In genomic region chr7:99106869-99107268, GRCh38 we compare ENCODE assay signal across 13 cellular contexts. TPM values are rescaled to one million over a fixed set of nuclear protein-coding genes. Genes with fewer than 3 reads are reported as not detected.
DNase-seq lines count a peak whose midpoint lies in the region; ATAC-seq and TF ChIP-seq lines count a peak whose summit lies in the region.
"Had no signal": no experiment of that assay in that cellular context is flagged by ENCODE, and none has a peak within 500 bp of the region (broad histone marks: within the 10 kb centered on the region; RNA-seq: fewer than 3 reads in every experiment).

No MANE protein-coding gene starts in this region.

- H3K9ac ChIP-seq in HCT116 (ENCODE audit: low read length) (no peak overlapping the region), fibroblast of lung (ENCODE audit: insufficient read depth, low read length) (no peak overlapping the region)

- no peak for TF ChIP-seq CTCF in HCT116 (IDR thresholded peaks at IDR 0.05 in 2 of 3, conservative IDR thresholded peaks at IDR 0.05 in 1 of 3; ENCODE audit: borderline replicate concordance in 1 of 3, insufficient read depth in 1 of 3, low read depth in 2 of 3, low read length in 2 of 3)
- no peak for TF ChIP-seq CTCF in fibroblast of lung (conservative IDR thresholded peaks at IDR 0.05 in 1 of 2, IDR thresholded peaks at IDR 0.05 in 1 of 2; ENCODE audit: low read depth in 1 of 2, low read length in 2 of 2)
- TF ChIP-seq CTCF in heart right ventricle (IDR thresholded peaks at IDR 0.05) = no peak

- BruUV-seq in HCT116 (replicated peaks; lab: Mats Ljungman, UMichigan) = no TSS peak

- no peak for TF ChIP-seq POLR2A in HCT116 (IDR thresholded peaks at IDR 0.05; ENCODE audit: borderline replicate concordance, extremely low read depth, insufficient read depth, insufficient read length)

- CTCF ChIA-PET in HCT116 (lab: Charles Lee) (no interaction called here), HEK293T (lab: Yijun Ruan, JAX) (no interaction called here)
- CTCF ChIA-PET in activated CD4-positive, alpha-beta memory T cell treated with anti-CD3 and anti-CD28 coated beads for 36 hours (lab: Charles Lee) = no interaction called here

- no peaks in the 10 kb centered on the region for H3K36me3 ChIP-seq in HCT116 (ENCODE audit: control insufficient read depth in 1 of 2, insufficient read depth in 2 of 2, low read length in 2 of 2)
- H3K36me3 ChIP-seq in fibroblast of lung (ENCODE audit: control insufficient read depth, insufficient read depth, low read length) = no peaks in the 10 kb centered on the region
- no peaks in the 10 kb centered on the region for H3K36me3 ChIP-seq in heart right ventricle

- ATAC-seq in HCT116 (no peak), heart right ventricle (no peak), HG02571 (IDR thresholded peaks at IDR 0.05; ENCODE audit: unreplicated experiment) (no peak)
- peak; percentile 47 for ATAC-seq in stimulated activated effector memory CD8-positive, alpha-beta T cell treated with anti-CD3 and anti-CD28 coated beads, Interleukin-12 subunit alpha, Interleukin-12 subunit beta, amount 100 ng/mL, for 72 hours
- ATAC-seq: naive thymus-derived CD8-positive, alpha-beta T cell had no signal

- no peak for TF ChIP-seq RAD21 in HCT116 (IDR thresholded peaks at IDR 0.05; ENCODE audit: low read depth)

- H3K4me2 ChIP-seq in HCT116 (ENCODE audit: low read length) (peak overlapping the region; percentile 10; the same call in 1 of the 2 replicates), fibroblast of lung (ENCODE audit: extremely low read depth, insufficient read depth, low read length) (no peak overlapping the region)

- H4K20me1 ChIP-seq in HCT116 (ENCODE audit: insufficient read depth) (no peaks in the 10 kb centered on the region; the same call in 1 of the 2 replicates), fibroblast of lung (ENCODE audit: control insufficient read depth, extremely low read depth, insufficient read depth, low read length) (peaks cover 2% of the 10 kb centered on the region)

- no peak overlapping the region for H3K27ac Mint-ChIP-seq in stimulated activated effector memory CD8-positive, alpha-beta T cell treated with anti-CD3 and anti-CD28 coated beads, Interleukin-12 subunit alpha, Interleukin-12 subunit beta, amount 100 ng/mL, for 72 hours
- H3K27ac Mint-ChIP-seq in activated CD4-positive, alpha-beta memory T cell treated with anti-CD3 and anti-CD28 coated beads for 36 hours = no peak overlapping the region
- H3K27ac Mint-ChIP-seq: dendritic cell treated with granulocyte-macrophage colony-stimulating factor and Interleukin-4, amounts not matched to agents 40 ng/mL and 50 ng/mL, for 4 days; IgD-negative memory B cell; naive thymus-derived CD8-positive, alpha-beta T cell had no signal

- POLR2A ChIA-PET in HCT116 (lab: Charles Lee) (no interaction called here), HEK293T (lab: Yijun Ruan, JAX) (interaction anchor here (0.7 kb wide), 1 partner anchor 8 kb away, joined by 3 read pairs; no protein-coding TSS in a partner anchor)
- POLR2A ChIA-PET in activated CD4-positive, alpha-beta memory T cell treated with anti-CD3 and anti-CD28 coated beads for 36 hours (lab: Charles Lee) = no interaction called here

- no peaks in the 10 kb centered on the region for H3K9me3 ChIP-seq in HCT116 (ENCODE audit: control insufficient read depth in 1 of 2, insufficient read depth in 1 of 2, low read depth in 1 of 2, low read length in 2 of 2)
- no peaks in the 10 kb centered on the region for H3K9me3 ChIP-seq in fibroblast of lung (ENCODE audit: control insufficient read depth, insufficient read depth, low read depth, low read length)
- H3K9me3 ChIP-seq in heart right ventricle = no peaks in the 10 kb centered on the region

- H2AFZ ChIP-seq in HCT116 (ENCODE audit: low read depth, low read length, poor library complexity, severe bottlenecking) (no peak overlapping the region), fibroblast of lung (ENCODE audit: low read length) (no peak overlapping the region)

- H3K4me3 ChIP-seq in HCT116 (replicated peaks in 1 of 2; ENCODE audit: low read depth in 1 of 2, low read length in 2 of 2) (no peak overlapping the region), fibroblast of lung (replicated peaks in 1 of 4; ENCODE audit: control extremely low read depth in 1 of 4, insufficient read depth in 1 of 4, low read depth in 3 of 4, low read length in 4 of 4) (no peak overlapping the region), heart right ventricle (no peak overlapping the region)

- H3K4me1 Mint-ChIP-seq in stimulated activated effector memory CD8-positive, alpha-beta T cell treated with anti-CD3 and anti-CD28 coated beads, Interleukin-12 subunit alpha, Interleukin-12 subunit beta, amount 100 ng/mL, for 72 hours = peaks cover 63% of the 10 kb centered on the region
- peaks cover 71% of the 10 kb centered on the region for H3K4me1 Mint-ChIP-seq in activated CD4-positive, alpha-beta memory T cell treated with anti-CD3 and anti-CD28 coated beads for 36 hours (ENCODE audit: low read depth)

- H3K27me3 ChIP-seq in HCT116 (ENCODE audit: insufficient read depth, low read length) (no peaks in the 10 kb centered on the region), fibroblast of lung (ENCODE audit: control insufficient read depth, insufficient read depth, low read length) (no peaks in the 10 kb centered on the region), heart right ventricle (no peaks in the 10 kb centered on the region)

- H3K4me1 ChIP-seq in HCT116 (ENCODE audit: control insufficient read depth in 1 of 2, insufficient read depth in 2 of 2, low read length in 2 of 2) (peaks cover 22 to 66% of the 10 kb centered on the region in 2 experiments), fibroblast of lung (ENCODE audit: control insufficient read depth, extremely low read depth, insufficient read depth, low read length) (peaks cover 38% of the 10 kb centered on the region), heart right ventricle (peaks cover 3 to 66% (median 32%) of the 10 kb centered on the region in 9 donors)

- DNase-seq in HCT116 (ENCODE audit: low read depth, low spot score) (no peak), SW480 (ENCODE audit: low spot score) (peak; percentile 35), fibroblast of lung (ENCODE audit: low read depth in 2 of 2) (peak in 1 of 2 donors; percentile 59), heart right ventricle (no peak), HEK293T (ENCODE audit: extremely low spot score) (no peak)
- DNase-seq in stimulated activated effector memory CD8-positive, alpha-beta T cell treated with anti-CD3 and anti-CD28 coated beads, Interleukin-12 subunit alpha, Interleukin-12 subunit beta, amount 100 ng/mL, for 72 hours (ENCODE audit: low spot score in 2 of 2) = no peak
- DNase-seq in activated CD4-positive, alpha-beta memory T cell treated with anti-CD3 and anti-CD28 coated beads for 36 hours = no peak
- DNase-seq: naive thymus-derived CD8-positive, alpha-beta T cell; NCI-H1930; T-helper 9 cell had no signal

- WGBS in heart right ventricle, 2 donors = 86 to 88% methylated on average over 3 of the region's 3 CpGs

- H3K27me3 Mint-ChIP-seq in activated CD4-positive, alpha-beta memory T cell treated with anti-CD3 and anti-CD28 coated beads for 36 hours = no peaks in the 10 kb centered on the region
- H3K27me3 Mint-ChIP-seq: dendritic cell treated with granulocyte-macrophage colony-stimulating factor and Interleukin-4, amounts not matched to agents 40 ng/mL and 50 ng/mL, for 4 days; IgD-negative memory B cell; naive thymus-derived CD8-positive, alpha-beta T cell had no signal

- H3K36me3 Mint-ChIP-seq in stimulated activated effector memory CD8-positive, alpha-beta T cell treated with anti-CD3 and anti-CD28 coated beads, Interleukin-12 subunit alpha, Interleukin-12 subunit beta, amount 100 ng/mL, for 72 hours = no peaks in the 10 kb centered on the region
- no peaks in the 10 kb centered on the region for H3K36me3 Mint-ChIP-seq in activated CD4-positive, alpha-beta memory T cell treated with anti-CD3 and anti-CD28 coated beads for 36 hours

- no peak overlapping the region for H3K27ac ChIP-seq in HCT116 (ENCODE audit: low read depth, low read length)
- peak overlapping the region; percentile 32 for H3K27ac ChIP-seq in fibroblast of lung (ENCODE audit: insufficient read depth, low read length)
- no peak overlapping the region for H3K27ac ChIP-seq in heart right ventricle

- intact Hi-C loops in HCT116 (cut with micrococcal nuclease) (no loop called here), heart right ventricle (cut with DNase I) (no loop called here)
- intact Hi-C loops in activated CD4-positive, alpha-beta memory T cell treated with anti-CD3 and anti-CD28 coated beads for 36 hours (cut with micrococcal nuclease) = no loop called here

- H3K79me2 ChIP-seq in HCT116 (ENCODE audit: insufficient read depth, low read length) (peaks cover 97% of the 10 kb centered on the region), fibroblast of lung (ENCODE audit: control insufficient read depth, insufficient read depth, low read length) (peaks cover 67% of the 10 kb centered on the region)

- H3K4me3 Mint-ChIP-seq in stimulated activated effector memory CD8-positive, alpha-beta T cell treated with anti-CD3 and anti-CD28 coated beads, Interleukin-12 subunit alpha, Interleukin-12 subunit beta, amount 100 ng/mL, for 72 hours = no peak overlapping the region
- no peak overlapping the region for H3K4me3 Mint-ChIP-seq in activated CD4-positive, alpha-beta memory T cell treated with anti-CD3 and anti-CD28 coated beads for 36 hours
- H3K4me3 Mint-ChIP-seq: dendritic cell treated with granulocyte-macrophage colony-stimulating factor and Interleukin-4, amounts not matched to agents 40 ng/mL and 50 ng/mL, for 4 days; IgD-negative memory B cell had no signal

- no peaks in the 10 kb centered on the region for H3K9me3 Mint-ChIP-seq in stimulated activated effector memory CD8-positive, alpha-beta T cell treated with anti-CD3 and anti-CD28 coated beads, Interleukin-12 subunit alpha, Interleukin-12 subunit beta, amount 100 ng/mL, for 72 hours
- H3K9me3 Mint-ChIP-seq in activated CD4-positive, alpha-beta memory T cell treated with anti-CD3 and anti-CD28 coated beads for 36 hours = no peaks in the 10 kb centered on the region
- H3K9me3 Mint-ChIP-seq: dendritic cell treated with granulocyte-macrophage colony-stimulating factor and Interleukin-4, amounts not matched to agents 40 ng/mL and 50 ng/mL, for 4 days; IgD-negative memory B cell; naive thymus-derived CD8-positive, alpha-beta T cell had no signal

- H3K9me2 ChIP-seq in HCT116 (ENCODE audit: insufficient read depth) = no peaks in the 10 kb centered on the region

- RAD21 ChIA-PET in HCT116 (lab: Charles Lee; ENCODE audit: low non-redundant PET in 1 of 2, low total read pairs in 2 of 2, uncharacterized antibody in 2 of 2, unreplicated experiment in 2 of 2) = no interaction called here

TF ChIP-seq in HEK293T, 16 proteins besides CTCF, POLR2A, EP300 and RAD21 (continues in another document):
- TF ChIP-seq TARDBP (IDR thresholded peaks at IDR 0.05) (no peak), SP1 (IDR thresholded peaks at IDR 0.05) (no peak)

RNA-seq across cellular contexts. Expression of gene SMURF1, which starts 37.0 kb away (rescaled TPM):
- total RNA-seq in HCT116 (2021; ENCODE audit: unreplicated experiment) (24.6 TPM), fibroblast of lung (13.1 and 18.7 TPM in 2 replicates), heart right ventricle (10 to 100 TPM in 9 of 10 donors, 1 to 10 TPM in 1; 8.4 to 14.7 (median 11.5) TPM)
- polyA plus RNA-seq in HCT116 (2012) = 12.8 and 17.1 TPM in 2 replicates
- polyA plus RNA-seq in fibroblast of lung (15.9 and 17.2 TPM in 2 replicates), heart right ventricle (1 to 10 TPM; 4.2 to 5.1 TPM)
- 12.2 and 15.4 TPM in 2 replicates for polyA plus RNA-seq in fibroblast of lung (2012)
- polyA minus RNA-seq in fibroblast of lung (ENCODE audit: low replicate concordance) = 15.4 and 17.3 TPM in 2 replicates
- total RNA-seq in activated CD4-positive, alpha-beta memory T cell treated with anti-CD3 and anti-CD28 coated beads for 36 hours = 10 to 100 TPM; 14.0 to 16.2 TPM
